15 cellular contexts compared by ENCODE assay signal in genomic region chr9:86655147-86655546, GRCh38.
"Had no signal": no experiment of that assay in that cellular context is flagged by ENCODE, and none has a peak within 500 bp of the region (broad histone marks: within the 10 kb centered on the region; RNA-seq: fewer than 3 reads in every experiment).

No MANE protein-coding gene starts in this region.

- H3K4me1 ChIP-seq: lower lobe of right lung, right atrium auricular region had no signal

- H3K4me3 ChIP-seq: lower lobe of right lung, right atrium auricular region, tibial artery, uterus had no signal

- H3K9me3 ChIP-seq: lower lobe of right lung, right atrium auricular region, tibial artery, uterus had no signal

- H3K27ac ChIP-seq: lower lobe of right lung, right atrium auricular region, tibial artery, uterus had no signal

- H3K4me3 Mint-ChIP-seq: activated CD8-positive, alpha-beta T cell treated with anti-CD3 and anti-CD28 coated beads for 36 hours; activated T-helper 1 cell treated with anti-CD3 and anti-CD28 coated beads, Interleukin-12 subunit alpha, Interleukin-12 subunit beta, Interleukin-2, Interleukin-4 antibody, amounts not matched to agents 30 ng/mL and 10 ng/mL and 1 ng/mL, durations not matched to agents 14 hours and 24 hours and 36 hours; naive thymus-derived CD4-positive, alpha-beta T cell; T-helper 2 cell treated with Interferon-gamma antibody and Interleukin-4, amounts not matched to agents 5 μg/mL and 100 μg/mL, for 36 hours had no signal

- H3K27ac Mint-ChIP-seq: activated CD8-positive, alpha-beta T cell treated with anti-CD3 and anti-CD28 coated beads for 36 hours; activated T-helper 1 cell treated with anti-CD3 and anti-CD28 coated beads, Interleukin-12 subunit alpha, Interleukin-12 subunit beta, Interleukin-2, Interleukin-4 antibody, amounts not matched to agents 30 ng/mL and 10 ng/mL and 1 ng/mL, durations not matched to agents 14 hours and 24 hours and 36 hours; naive thymus-derived CD4-positive, alpha-beta T cell; T-helper 2 cell treated with Interferon-gamma antibody and Interleukin-4, amounts not matched to agents 5 μg/mL and 100 μg/mL, for 36 hours had no signal

- DNase-seq: activated CD8-positive, alpha-beta memory T cell treated with anti-CD3 and anti-CD28 coated beads, Interleukin-2, amount 50 U/mL, for 4 hours; activated CD8-positive, alpha-beta T cell treated with anti-CD3 and anti-CD28 coated beads for 36 hours; activated naive CD4-positive, alpha-beta T cell treated with Interleukin-2 at 50 U/mL for 16 hours; cortex of kidney; effector CD8-positive, alpha-beta T cell; hypothalamus; left cardiac atrium; lower lobe of right lung; naive thymus-derived CD4-positive, alpha-beta T cell; small intestine; tibial artery; uterus had no signal

- H3K36me3 ChIP-seq: lower lobe of right lung, right atrium auricular region, tibial artery, uterus had no signal

- H3K36me3 Mint-ChIP-seq: naive thymus-derived CD4-positive, alpha-beta T cell had no signal
